Comparison of ENCODE assay signal across 11 cellular contexts in the genomic region with DNA sequence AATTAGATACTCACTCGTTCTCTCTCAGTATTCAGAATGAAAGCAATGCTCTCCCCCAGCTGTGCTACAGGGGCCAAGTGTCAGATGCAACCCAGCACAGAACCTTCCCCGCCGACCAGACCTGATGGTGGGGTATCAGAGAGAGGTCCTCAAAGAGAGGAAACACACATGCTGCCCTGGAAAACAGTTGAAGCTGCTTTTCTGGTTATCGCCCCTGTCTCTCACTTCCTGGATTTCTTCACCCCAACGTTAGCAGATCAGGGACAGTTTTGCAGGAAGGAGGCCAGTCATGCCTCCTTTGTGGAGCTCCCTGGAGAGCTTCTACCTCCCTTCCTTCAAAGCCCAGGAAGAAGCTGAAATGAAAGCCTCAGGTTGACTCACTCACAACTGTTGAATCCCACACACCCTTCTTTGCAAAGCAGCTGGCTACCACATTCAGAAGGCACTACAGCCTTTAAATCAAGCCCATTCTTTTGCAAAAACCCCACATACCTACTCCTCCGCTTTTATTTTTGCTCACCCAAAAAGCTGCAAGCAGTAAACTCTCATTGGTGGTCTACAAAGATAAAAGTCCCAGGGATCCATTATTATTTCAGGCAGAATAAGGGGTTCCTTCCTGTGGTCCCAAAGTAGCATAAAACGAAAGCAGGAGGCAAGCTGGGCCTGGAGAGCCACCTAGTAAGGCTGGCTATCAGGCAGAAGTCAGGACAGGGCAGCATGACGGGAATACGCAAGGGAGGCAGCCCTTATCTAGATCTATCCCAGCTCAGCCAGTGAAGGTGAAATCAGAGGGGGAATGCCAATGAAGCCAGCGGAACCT. TPM values are rescaled to one million over a fixed set of nuclear protein-coding genes. Genes with fewer than 3 reads are reported as not detected.
DNase-seq lines count a peak whose midpoint lies in the region; ATAC-seq, FAIRE-seq and TF ChIP-seq lines count a peak whose summit lies in the region.
"Had no signal": no experiment of that assay in that cellular context is flagged by ENCODE, and none has a peak within 500 bp of the region (broad histone marks: within the 10 kb centered on the region; RNA-seq: fewer than 3 reads in every experiment).

No MANE protein-coding gene starts in this region.

- ATAC-seq in GM19025 (IDR thresholded peaks at IDR 0.05; ENCODE audit: low read depth, unreplicated experiment) (peak; percentile 55), HG02870 (IDR thresholded peaks at IDR 0.05; ENCODE audit: unreplicated experiment) (peak; percentile 80)

- DNase-seq in bronchial epithelial cell (ENCODE audit: low read depth) (peak; percentile 14), neural progenitor cell (ENCODE audit: low spot score) (no peak), activated T-cell treated with anti-CD3 and anti-CD28 coated beads for 4 hours (no peak), SKM-1 treated with dmso at 0.1 percent for 144 hours (lab: John Stamatoyannopoulos, UW; ENCODE audit: unreplicated experiment) (no peak), type B pancreatic cell (ENCODE audit: extremely low spot score, unreplicated experiment) (no peak), globus pallidus (ENCODE audit: low spot score) (no peak)
- DNase-seq: activated naive CD4-positive, alpha-beta T cell treated with Interleukin-2 at 50 U/mL for 16 hours; DND-41 had no signal

- no peaks in the 10 kb centered on the region for H3K36me3 ChIP-seq in bronchial epithelial cell (ENCODE audit: control insufficient read depth, insufficient read depth, low read length)
- H3K36me3 ChIP-seq in neural progenitor cell = no peaks in the 10 kb centered on the region

- H3K27me3 Mint-ChIP-seq in neural progenitor cell (ENCODE audit: insufficient read depth, low read depth) (peaks cover 2% of the 10 kb centered on the region), type B pancreatic cell (no peaks in the 10 kb centered on the region)

- H2AFZ ChIP-seq in neural progenitor cell (replicated peaks) = no peak overlapping the region

- no peak for FAIRE-seq in bronchial epithelial cell (lab: Jason Lieb, UNC)

- H3K4me3 Mint-ChIP-seq in neural progenitor cell = no peak overlapping the region
- H3K4me3 Mint-ChIP-seq in type B pancreatic cell = no peak overlapping the region

- H3K79me2 ChIP-seq in neural progenitor cell (ENCODE audit: low read depth) = peaks cover 95% of the 10 kb centered on the region

- H3K4me3 ChIP-seq in bronchial epithelial cell (ENCODE audit: low read depth, low read length) = no peak overlapping the region
- no peak overlapping the region for H3K4me3 ChIP-seq in neural progenitor cell

- H3K27ac Mint-ChIP-seq in neural progenitor cell (no peak overlapping the region), type B pancreatic cell (no peak overlapping the region)

- H3K9me3 ChIP-seq in neural progenitor cell (ENCODE audit: low read depth) = no peaks in the 10 kb centered on the region

- peaks cover 43% of the 10 kb centered on the region for H4K20me1 ChIP-seq in neural progenitor cell (ENCODE audit: low read depth)

- H3K4me1 ChIP-seq in neural progenitor cell = peaks cover 42% of the 10 kb centered on the region

- peak overlapping the region; percentile 59 for H3K27ac ChIP-seq in neural progenitor cell
- H3K27ac ChIP-seq: epithelial cell of prostate had no signal

- H3K4me2 ChIP-seq in neural progenitor cell = peak overlapping the region; percentile 33

- peaks cover 36% of the 10 kb centered on the region for H3F3A ChIP-seq in neural progenitor cell (ENCODE audit: low read depth)

- H3K27me3 ChIP-seq in bronchial epithelial cell (ENCODE audit: control insufficient read depth, insufficient read depth, low read length) (no peaks in the 10 kb centered on the region), neural progenitor cell (no peaks in the 10 kb centered on the region)

- H3K36me3 Mint-ChIP-seq in neural progenitor cell (peaks cover 32% of the 10 kb centered on the region), type B pancreatic cell (peaks cover 18% of the 10 kb centered on the region)

- TF ChIP-seq CTCF in bronchial epithelial cell (IDR thresholded peaks at IDR 0.05; ENCODE audit: insufficient read depth, low read length, severe bottlenecking) = no peak
- TF ChIP-seq CTCF in neural progenitor cell (IDR thresholded peaks at IDR 0.05) = no peak
- no peak for TF ChIP-seq CTCF in type B pancreatic cell (conservative IDR thresholded peaks at IDR 0.05)

- H3K4me1 Mint-ChIP-seq in neural progenitor cell (peaks cover 30% of the 10 kb centered on the region), type B pancreatic cell (ENCODE audit: unreplicated experiment) (peaks cover 65% of the 10 kb centered on the region)

- H3K9me3 Mint-ChIP-seq in neural progenitor cell (peaks cover 25% of the 10 kb centered on the region), type B pancreatic cell (peaks cover 10% of the 10 kb centered on the region)

- H3K9ac ChIP-seq in neural progenitor cell = no peak overlapping the region

RNA-seq across cellular contexts. Expression of a gene that starts 23.3 kb away (rescaled TPM):
- total RNA-seq in bronchial epithelial cell = 2.4 and 2.9 TPM in 2 replicates
- 24.9 and 30.8 TPM in 2 replicates for total RNA-seq in neural progenitor cell (ENCODE audit: low replicate concordance)
- 62.4 and 96.6 TPM in 2 replicates for total RNA-seq in type B pancreatic cell (ENCODE audit: low replicate concordance)
